Comparison of ENCODE assay signal across 18 cellular contexts in genomic region chr17:9979463-9979995, GRCh38.
"Had no signal": no experiment of that assay in that cellular context is flagged by ENCODE, and none has a peak within 500 bp of the region (broad histone marks: within the 10 kb centered on the region; RNA-seq: fewer than 3 reads in every experiment).

No MANE protein-coding gene starts in this region.

- H3K4me3 ChIP-seq: adrenal gland, colonic mucosa, hepatocyte, lower lobe of right lung, prostate gland, right lobe of liver, stomach, thoracic aorta had no signal

- H2AFZ ChIP-seq: hepatocyte had no signal

- H3K9me3 ChIP-seq: adrenal gland, colonic mucosa, lower lobe of right lung, prostate gland, right lobe of liver, stomach, thoracic aorta had no signal

- H3K79me2 ChIP-seq: hepatocyte had no signal

- H3K27ac ChIP-seq: adrenal gland, colonic mucosa, hepatocyte, lower lobe of right lung, prostate gland, right lobe of liver, stomach, thoracic aorta had no signal

- H3K36me3 ChIP-seq: adrenal gland, colonic mucosa, lower lobe of right lung, prostate gland, right lobe of liver, stomach, thoracic aorta had no signal

- H3K27me3 ChIP-seq: adrenal gland, colonic mucosa, hepatocyte, right lobe of liver, stomach had no signal

- DNase-seq: activated CD4-positive, alpha-beta memory T cell treated with anti-CD3 and anti-CD28 coated beads for 36 hours; activated CD4-positive, alpha-beta T cell treated with anti-CD3 and anti-CD28 coated beads for 1 hour; activated CD8-positive, alpha-beta memory T cell treated with anti-CD3 and anti-CD28 coated beads, Interleukin-2, amount 50 U/mL, for 48 hours; activated naive CD4-positive, alpha-beta T cell treated with anti-CD3 and anti-CD28 coated beads, Interleukin-2, amount 10 ng/mL, durations not matched to agents 7 days and 5 days; colonic mucosa; effector CD4-positive, alpha-beta T cell; lower lobe of right lung; midbrain; naive B cell; nucleus accumbens; right lobe of liver; stimulated activated CD4-positive, alpha-beta T cell treated with anti-CD3 and anti-CD28 coated beads, Interleukin-12 subunit alpha, Interleukin-12 subunit beta, amount 100 ng/mL, for 4 hours; stomach; T-helper 9 cell had no signal

- H3K4me2 ChIP-seq: hepatocyte had no signal

- ATAC-seq: lower lobe of right lung, right lobe of liver had no signal

- H3K4me1 ChIP-seq: adrenal gland, colonic mucosa, lower lobe of right lung, prostate gland, right lobe of liver had no signal
